ENCODE assay signal across 19 cellular contexts in genomic region chr11:62404918-62405317, GRCh38. TPM values are rescaled to one million over a fixed set of nuclear protein-coding genes. Genes with fewer than 3 reads are reported as not detected.
DNase-seq lines count a peak whose midpoint lies in the region; ATAC-seq and TF ChIP-seq lines count a peak whose summit lies in the region.
"Had no signal": no experiment of that assay in that cellular context is flagged by ENCODE, and none has a peak within 500 bp of the region (broad histone marks: within the 10 kb centered on the region; RNA-seq: fewer than 3 reads in every experiment).

No MANE protein-coding gene starts in this region.

- no peak overlapping the region for H2BK15ac ChIP-seq in mesendoderm (replicated peaks; ENCODE audit: low read depth)

- peak overlapping the region; percentile 15 for H3K27ac Mint-ChIP-seq in activated T-helper 1 cell treated with anti-CD3 and anti-CD28 coated beads, Interleukin-12 subunit alpha, Interleukin-12 subunit beta, Interleukin-2, Interleukin-4 antibody, amounts not matched to agents 30 ng/mL and 10 ng/mL and 1 ng/mL, durations not matched to agents 14 hours and 24 hours and 36 hours
- H3K27ac Mint-ChIP-seq in nephron progenitor cell = peak overlapping the region; percentile 26
- H3K27ac Mint-ChIP-seq in CD8-positive, alpha-beta memory T cell = peak overlapping the region in 3 of 8 donors; percentile 31 to 66 (median 64)
- H3K27ac Mint-ChIP-seq in T-helper 17 cell = no peak overlapping the region
- H3K27ac Mint-ChIP-seq: HFFc6 had no signal

- no peaks in the 10 kb centered on the region for H3K79me1 ChIP-seq in mesendoderm (ENCODE audit: low read length)

- H2AK5ac ChIP-seq in mesendoderm (ENCODE audit: low read length) = no peak overlapping the region

- no peak overlapping the region for H4K5ac ChIP-seq in mesendoderm (ENCODE audit: low read length)

- H3K9ac ChIP-seq in mesendoderm (ENCODE audit: low read length) = no peak overlapping the region
- H3K9ac ChIP-seq: BLaER1 had no signal

- no peak overlapping the region for H3K4me3 ChIP-seq in mesendoderm (ENCODE audit: low read length)
- no peak overlapping the region for H3K4me3 ChIP-seq in CD8-positive, alpha-beta memory T cell (ENCODE audit: low read length)
- H3K4me3 ChIP-seq: BLaER1 had no signal

- no peak overlapping the region for H3K4me3 Mint-ChIP-seq in activated T-helper 1 cell treated with anti-CD3 and anti-CD28 coated beads, Interleukin-12 subunit alpha, Interleukin-12 subunit beta, Interleukin-2, Interleukin-4 antibody, amounts not matched to agents 30 ng/mL and 10 ng/mL and 1 ng/mL, durations not matched to agents 14 hours and 24 hours and 36 hours
- H3K4me3 Mint-ChIP-seq in nephron progenitor cell = no peak overlapping the region
- H3K4me3 Mint-ChIP-seq in CD8-positive, alpha-beta memory T cell = no peak overlapping the region
- H3K4me3 Mint-ChIP-seq in T-helper 17 cell = no peak overlapping the region
- H3K4me3 Mint-ChIP-seq: HFFc6 had no signal

- no peak for TF ChIP-seq CTCF in nephron progenitor cell (IDR thresholded peaks at IDR 0.05)

- no peak overlapping the region for H3K4me2 ChIP-seq in mesendoderm (ENCODE audit: low read length)
- H3K4me2 ChIP-seq: BLaER1 had no signal

- no peaks in the 10 kb centered on the region for H3K9me3 Mint-ChIP-seq in activated T-helper 1 cell treated with anti-CD3 and anti-CD28 coated beads, Interleukin-12 subunit alpha, Interleukin-12 subunit beta, Interleukin-2, Interleukin-4 antibody, amounts not matched to agents 30 ng/mL and 10 ng/mL and 1 ng/mL, durations not matched to agents 14 hours and 24 hours and 36 hours
- no peaks in the 10 kb centered on the region for H3K9me3 Mint-ChIP-seq in nephron progenitor cell
- no peaks in the 10 kb centered on the region for H3K9me3 Mint-ChIP-seq in CD8-positive, alpha-beta memory T cell
- H3K9me3 Mint-ChIP-seq: HFFc6 had no signal

- H3K36me3 Mint-ChIP-seq in activated T-helper 1 cell treated with anti-CD3 and anti-CD28 coated beads, Interleukin-12 subunit alpha, Interleukin-12 subunit beta, Interleukin-2, Interleukin-4 antibody, amounts not matched to agents 30 ng/mL and 10 ng/mL and 1 ng/mL, durations not matched to agents 14 hours and 24 hours and 36 hours (ENCODE audit: low read depth) = no peaks in the 10 kb centered on the region
- no peaks in the 10 kb centered on the region for H3K36me3 Mint-ChIP-seq in nephron progenitor cell (ENCODE audit: low read depth)
- H3K36me3 Mint-ChIP-seq in CD8-positive, alpha-beta memory T cell = no peaks in the 10 kb centered on the region
- no peaks in the 10 kb centered on the region for H3K36me3 Mint-ChIP-seq in T-helper 17 cell (ENCODE audit: low read depth)

- WGBS in mesendoderm (ENCODE audit: extremely low coverage, insufficient coverage, low lambda C conversion rate) = no CpG with 5 or more reads among the region's 5 CpGs

- peaks cover 6% of the 10 kb centered on the region for H3K27me3 Mint-ChIP-seq in activated T-helper 1 cell treated with anti-CD3 and anti-CD28 coated beads, Interleukin-12 subunit alpha, Interleukin-12 subunit beta, Interleukin-2, Interleukin-4 antibody, amounts not matched to agents 30 ng/mL and 10 ng/mL and 1 ng/mL, durations not matched to agents 14 hours and 24 hours and 36 hours (ENCODE audit: insufficient read depth)
- peaks cover 13% of the 10 kb centered on the region for H3K27me3 Mint-ChIP-seq in nephron progenitor cell (ENCODE audit: low read depth, poor library complexity)
- no peaks in the 10 kb centered on the region for H3K27me3 Mint-ChIP-seq in CD8-positive, alpha-beta memory T cell
- H3K27me3 Mint-ChIP-seq in T-helper 17 cell = peaks cover 4% of the 10 kb centered on the region

- H3K79me2 ChIP-seq in mesendoderm (ENCODE audit: control insufficient read depth, insufficient read depth, low read length) = no peaks in the 10 kb centered on the region

- POLR2A ChIA-PET in CD8-positive, alpha-beta memory T cell (lab: Charles Lee) = no interaction called here

- H3K23ac ChIP-seq in mesendoderm (ENCODE audit: low read length) = no peak overlapping the region

- H3K18ac ChIP-seq in mesendoderm (ENCODE audit: low read length) = no peak overlapping the region

- DNase-seq in COLO668 (lab: John Stamatoyannopoulos, UW; ENCODE audit: unreplicated experiment) = peak; percentile 5
- DNase-seq in activated T-helper 1 cell treated with anti-CD3 and anti-CD28 coated beads, Interleukin-12 subunit alpha, Interleukin-12 subunit beta, Interleukin-2, Interleukin-4 antibody, amounts not matched to agents 30 ng/mL and 10 ng/mL and 1 ng/mL, durations not matched to agents 14 hours and 24 hours and 36 hours (ENCODE audit: low spot score) = no peak
- DNase-seq in mesendoderm = no peak
- DNase-seq in nephron progenitor cell = no peak
- DNase-seq in CD8-positive, alpha-beta memory T cell = no peak
- DNase-seq in inferior parietal cortex (ENCODE audit: extremely low spot score) = no peak
- DNase-seq in HT-29 (ENCODE audit: low spot score) = no peak
- DNase-seq in T-helper 17 cell = no peak
- DNase-seq: 8988T, AML-193, DMS153, DMS79 treated with DMSO at 0.1 percent for 48 hours, EL, HCEC 1CT, HFFc6, IMR-90 had no signal

- ATAC-seq in T-helper 17 cell = no peak

- CTCF ChIA-PET in CD8-positive, alpha-beta memory T cell (lab: Charles Lee) = interaction anchor here (4.1 kb wide), 1 partner anchor 11 kb away, joined by 20 read pairs; no protein-coding TSS in a partner anchor

- H3K9me3 ChIP-seq in CD8-positive, alpha-beta memory T cell (ENCODE audit: low read length) = no peaks in the 10 kb centered on the region
- H3K9me3 ChIP-seq in T-helper 17 cell (ENCODE audit: control insufficient read depth, low read length, poor library complexity, severe bottlenecking) = no peaks in the 10 kb centered on the region
- H3K9me3 ChIP-seq: BLaER1 had no signal

- no peak overlapping the region for H2BK5ac ChIP-seq in mesendoderm (ENCODE audit: low read length)

- H3K4me1 Mint-ChIP-seq in activated T-helper 1 cell treated with anti-CD3 and anti-CD28 coated beads, Interleukin-12 subunit alpha, Interleukin-12 subunit beta, Interleukin-2, Interleukin-4 antibody, amounts not matched to agents 30 ng/mL and 10 ng/mL and 1 ng/mL, durations not matched to agents 14 hours and 24 hours and 36 hours (ENCODE audit: low read depth) = peaks cover 25% of the 10 kb centered on the region
- H3K4me1 Mint-ChIP-seq in nephron progenitor cell (peaks cover 44% of the 10 kb centered on the region), T-helper 17 cell (peaks cover 17% of the 10 kb centered on the region)
- H3K4me1 Mint-ChIP-seq in CD8-positive, alpha-beta memory T cell = peaks cover 19 to 34% (median 23%) of the 10 kb centered on the region in 3 donors

- H3K27me3 ChIP-seq in mesendoderm (ENCODE audit: insufficient read depth, low read length, poor library complexity) = no peaks in the 10 kb centered on the region
- no peaks in the 10 kb centered on the region for H3K27me3 ChIP-seq in CD8-positive, alpha-beta memory T cell (ENCODE audit: insufficient read depth, low read length, poor library complexity, severe bottlenecking)
- H3K27me3 ChIP-seq: BLaER1 had no signal

- H2BK120ac ChIP-seq in mesendoderm (ENCODE audit: low read depth, low read length) = no peak overlapping the region

- no peaks in the 10 kb centered on the region for H3K4me1 ChIP-seq in mesendoderm (ENCODE audit: control insufficient read depth, low read depth, low read length)
- peaks cover 34% of the 10 kb centered on the region for H3K4me1 ChIP-seq in CD8-positive, alpha-beta memory T cell (ENCODE audit: insufficient read depth, low read length)

- H3K56ac ChIP-seq in mesendoderm (ENCODE audit: low read length) = no peak overlapping the region

- H3K36me3 ChIP-seq in mesendoderm (ENCODE audit: control insufficient read depth, insufficient read depth, low read length) = no peaks in the 10 kb centered on the region
- no peaks in the 10 kb centered on the region for H3K36me3 ChIP-seq in CD8-positive, alpha-beta memory T cell (ENCODE audit: insufficient read depth, low read length)
- H3K36me3 ChIP-seq: BLaER1 had no signal

- H3K4ac ChIP-seq in mesendoderm (ENCODE audit: low read depth, low read length) = peak overlapping the region; percentile 29

- H3K27ac ChIP-seq in mesendoderm (ENCODE audit: low read depth, low read length) = no peak overlapping the region
- H3K27ac ChIP-seq in CD8-positive, alpha-beta memory T cell (ENCODE audit: low read depth, low read length) = no peak overlapping the region
- H3K27ac ChIP-seq: BLaER1, HL-60 had no signal

- no peak overlapping the region for H4K8ac ChIP-seq in mesendoderm (ENCODE audit: low read depth, low read length)

- intact Hi-C loops in activated T-helper 1 cell treated with anti-CD3 and anti-CD28 coated beads, Interleukin-12 subunit alpha, Interleukin-12 subunit beta, Interleukin-2, Interleukin-4 antibody, amounts not matched to agents 30 ng/mL and 10 ng/mL and 1 ng/mL, durations not matched to agents 14 hours and 24 hours and 36 hours (cut with micrococcal nuclease) = no loop called here

RNA-seq across cellular contexts. Expression of gene SCGB1A1, which starts 13.9 kb away (rescaled TPM):
- total RNA-seq in activated T-helper 1 cell treated with anti-CD3 and anti-CD28 coated beads, Interleukin-12 subunit alpha, Interleukin-12 subunit beta, Interleukin-2, Interleukin-4 antibody, amounts not matched to agents 30 ng/mL and 10 ng/mL and 1 ng/mL, durations not matched to agents 14 hours and 24 hours and 36 hours = not detected in 2 replicates
- not detected for polyA plus RNA-seq in mesendoderm (2013, experiment 1 of 2)
- not detected for polyA plus RNA-seq in mesendoderm (2013, experiment 2 of 2)
- total RNA-seq in CD8-positive, alpha-beta memory T cell = not detected
- not detected for polyA plus RNA-seq in CD8-positive, alpha-beta memory T cell
- not detected in 2 replicates for total RNA-seq in HT-29 (2014; rRNA removed; shearing (Covaris generic))
- total RNA-seq in T-helper 17 cell = not detected
- total RNA-seq: H4, HFFc6, IMR-90 had no signal
- polyA plus RNA-seq: IMR-90 had no signal
